In the genomic region with DNA sequence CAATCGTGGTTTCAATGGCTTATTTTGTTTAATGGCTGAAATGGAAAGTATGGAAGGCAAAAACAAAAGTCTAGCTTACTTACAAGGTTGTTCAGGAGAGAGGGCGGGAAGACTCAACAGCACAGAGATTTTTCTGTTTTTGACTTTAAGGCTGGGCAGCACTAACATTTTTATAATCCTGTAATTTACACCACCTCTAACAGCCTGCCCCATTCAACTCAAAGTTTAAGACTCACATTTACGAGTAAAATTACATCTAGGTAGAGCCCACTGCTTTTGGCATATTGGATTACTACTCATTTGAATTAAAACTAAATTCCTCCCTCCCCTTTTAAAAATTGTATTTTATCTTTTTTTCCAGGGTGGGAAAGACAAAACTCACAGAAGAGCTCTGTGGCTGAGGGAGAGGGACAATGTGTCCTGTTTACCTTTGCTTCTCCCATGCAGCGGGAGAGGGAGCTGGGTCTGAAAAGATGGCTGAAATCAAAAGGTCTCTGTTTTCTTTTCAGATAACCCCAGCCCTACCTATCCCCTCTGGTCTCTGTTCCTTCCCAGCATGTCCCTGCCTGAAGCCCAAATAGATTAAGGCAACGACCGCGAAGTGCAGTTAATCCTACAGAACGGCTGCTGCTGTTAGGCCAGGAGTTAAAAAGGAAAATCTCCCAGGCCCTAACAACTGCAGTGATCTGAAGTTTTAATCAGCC, we compare ENCODE assay signal across 1 cellular context.
TF ChIP-seq lines count a peak whose summit lies in the region.

No MANE protein-coding gene starts in this region.

TF ChIP-seq in SK-N-SH treated with all-trans-retinoic acid at 6 μM for 48 hours, 23 proteins besides CTCF, POLR2A, EP300 and RAD21:
- TF ChIP-seq, protein P1, sequence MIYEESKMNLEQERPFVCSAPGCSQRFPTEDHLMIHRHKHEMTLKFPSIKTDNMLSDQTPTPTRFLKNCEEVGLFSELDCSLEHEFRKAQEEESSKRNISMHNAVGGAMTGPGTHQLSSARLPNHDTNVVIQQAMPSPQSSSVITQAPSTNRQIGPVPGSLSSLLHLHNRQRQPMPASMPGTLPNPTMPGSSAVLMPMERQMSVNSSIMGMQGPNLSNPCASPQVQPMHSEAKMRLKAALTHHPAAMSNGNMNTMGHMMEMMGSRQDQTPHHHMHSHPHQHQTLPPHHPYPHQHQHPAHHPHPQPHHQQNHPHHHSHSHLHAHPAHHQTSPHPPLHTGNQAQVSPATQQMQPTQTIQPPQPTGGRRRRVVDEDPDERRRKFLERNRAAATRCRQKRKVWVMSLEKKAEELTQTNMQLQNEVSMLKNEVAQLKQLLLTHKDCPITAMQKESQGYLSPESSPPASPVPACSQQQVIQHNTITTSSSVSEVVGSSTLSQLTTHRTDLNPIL (CRISPR knock-in tag; IDR thresholded peaks at IDR 0.05; ENCODE audit: low read depth), result no peak
- TF ChIP-seq ZNF8 (CRISPR knock-in tag; IDR thresholded peaks at IDR 0.05) (no peak), ZNF70 (CRISPR knock-in tag; IDR thresholded peaks at IDR 0.05) (no peak), GLIS3 (CRISPR knock-in tag; IDR thresholded peaks at IDR 0.05) (no peak), RARB (CRISPR knock-in tag; IDR thresholded peaks at IDR 0.05) (no peak), PPARA (CRISPR knock-in tag; IDR thresholded peaks at IDR 0.05; ENCODE audit: borderline replicate concordance) (no peak), ISL1 (CRISPR knock-in tag; IDR thresholded peaks at IDR 0.05) (no peak), CSDC2 (CRISPR knock-in tag; IDR thresholded peaks at IDR 0.05) (no peak), SNAI2 (CRISPR knock-in tag; IDR thresholded peaks at IDR 0.05) (no peak), TOX (CRISPR knock-in tag; IDR thresholded peaks at IDR 0.05; ENCODE audit: borderline replicate concordance) (no peak), TCF4 (CRISPR knock-in tag; IDR thresholded peaks at IDR 0.05; ENCODE audit: borderline replicate concordance) (no peak), ZNF565 (CRISPR knock-in tag; conservative IDR thresholded peaks at IDR 0.05; ENCODE audit: low read depth) (no peak), ZFP3 (CRISPR knock-in tag; IDR thresholded peaks at IDR 0.05) (no peak), OSR1 (CRISPR knock-in tag; IDR thresholded peaks at IDR 0.05) (no peak), ESRRG (CRISPR knock-in tag; IDR thresholded peaks at IDR 0.05) (no peak), BACH2 (CRISPR knock-in tag; IDR thresholded peaks at IDR 0.05; ENCODE audit: borderline replicate concordance) (no peak)
- TF ChIP-seq, protein P2, sequence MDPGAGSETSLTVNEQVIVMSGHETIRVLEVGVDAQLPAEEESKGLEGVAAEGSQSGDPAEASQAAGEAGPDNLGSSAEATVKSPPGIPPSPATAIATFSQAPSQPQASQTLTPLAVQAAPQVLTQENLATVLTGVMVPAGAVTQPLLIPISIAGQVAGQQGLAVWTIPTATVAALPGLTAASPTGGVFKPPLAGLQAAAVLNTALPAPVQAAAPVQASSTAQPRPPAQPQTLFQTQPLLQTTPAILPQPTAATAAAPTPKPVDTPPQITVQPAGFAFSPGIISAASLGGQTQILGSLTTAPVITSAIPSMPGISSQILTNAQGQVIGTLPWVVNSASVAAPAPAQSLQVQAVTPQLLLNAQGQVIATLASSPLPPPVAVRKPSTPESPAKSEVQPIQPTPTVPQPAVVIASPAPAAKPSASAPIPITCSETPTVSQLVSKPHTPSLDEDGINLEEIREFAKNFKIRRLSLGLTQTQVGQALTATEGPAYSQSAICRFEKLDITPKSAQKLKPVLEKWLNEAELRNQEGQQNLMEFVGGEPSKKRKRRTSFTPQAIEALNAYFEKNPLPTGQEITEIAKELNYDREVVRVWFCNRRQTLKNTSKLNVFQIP (CRISPR knock-in tag; IDR thresholded peaks at IDR 0.05; ENCODE audit: borderline replicate concordance, low read depth), result no peak
- TF ChIP-seq, protein P3, sequence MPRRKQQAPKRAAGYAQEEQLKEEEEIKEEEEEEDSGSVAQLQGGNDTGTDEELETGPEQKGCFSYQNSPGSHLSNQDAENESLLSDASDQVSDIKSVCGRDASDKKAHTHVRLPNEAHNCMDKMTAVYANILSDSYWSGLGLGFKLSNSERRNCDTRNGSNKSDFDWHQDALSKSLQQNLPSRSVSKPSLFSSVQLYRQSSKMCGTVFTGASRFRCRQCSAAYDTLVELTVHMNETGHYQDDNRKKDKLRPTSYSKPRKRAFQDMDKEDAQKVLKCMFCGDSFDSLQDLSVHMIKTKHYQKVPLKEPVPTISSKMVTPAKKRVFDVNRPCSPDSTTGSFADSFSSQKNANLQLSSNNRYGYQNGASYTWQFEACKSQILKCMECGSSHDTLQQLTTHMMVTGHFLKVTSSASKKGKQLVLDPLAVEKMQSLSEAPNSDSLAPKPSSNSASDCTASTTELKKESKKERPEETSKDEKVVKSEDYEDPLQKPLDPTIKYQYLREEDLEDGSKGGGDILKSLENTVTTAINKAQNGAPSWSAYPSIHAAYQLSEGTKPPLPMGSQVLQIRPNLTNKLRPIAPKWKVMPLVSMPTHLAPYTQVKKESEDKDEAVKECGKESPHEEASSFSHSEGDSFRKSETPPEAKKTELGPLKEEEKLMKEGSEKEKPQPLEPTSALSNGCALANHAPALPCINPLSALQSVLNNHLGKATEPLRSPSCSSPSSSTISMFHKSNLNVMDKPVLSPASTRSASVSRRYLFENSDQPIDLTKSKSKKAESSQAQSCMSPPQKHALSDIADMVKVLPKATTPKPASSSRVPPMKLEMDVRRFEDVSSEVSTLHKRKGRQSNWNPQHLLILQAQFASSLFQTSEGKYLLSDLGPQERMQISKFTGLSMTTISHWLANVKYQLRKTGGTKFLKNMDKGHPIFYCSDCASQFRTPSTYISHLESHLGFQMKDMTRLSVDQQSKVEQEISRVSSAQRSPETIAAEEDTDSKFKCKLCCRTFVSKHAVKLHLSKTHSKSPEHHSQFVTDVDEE (CRISPR knock-in tag; IDR thresholded peaks at IDR 0.05), result no peak
- TF ChIP-seq, protein P4, sequence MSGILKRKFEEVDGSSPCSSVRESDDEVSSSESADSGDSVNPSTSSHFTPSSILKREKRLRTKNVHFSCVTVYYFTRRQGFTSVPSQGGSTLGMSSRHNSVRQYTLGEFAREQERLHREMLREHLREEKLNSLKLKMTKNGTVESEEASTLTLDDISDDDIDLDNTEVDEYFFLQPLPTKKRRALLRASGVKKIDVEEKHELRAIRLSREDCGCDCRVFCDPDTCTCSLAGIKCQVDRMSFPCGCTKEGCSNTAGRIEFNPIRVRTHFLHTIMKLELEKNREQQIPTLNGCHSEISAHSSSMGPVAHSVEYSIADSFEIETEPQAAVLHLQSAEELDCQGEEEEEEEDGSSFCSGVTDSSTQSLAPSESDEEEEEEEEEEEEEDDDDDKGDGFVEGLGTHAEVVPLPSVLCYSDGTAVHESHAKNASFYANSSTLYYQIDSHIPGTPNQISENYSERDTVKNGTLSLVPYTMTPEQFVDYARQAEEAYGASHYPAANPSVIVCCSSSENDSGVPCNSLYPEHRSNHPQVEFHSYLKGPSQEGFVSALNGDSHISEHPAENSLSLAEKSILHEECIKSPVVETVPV (CRISPR knock-in tag; IDR thresholded peaks at IDR 0.05), result no peak
- TF ChIP-seq, protein P5, sequence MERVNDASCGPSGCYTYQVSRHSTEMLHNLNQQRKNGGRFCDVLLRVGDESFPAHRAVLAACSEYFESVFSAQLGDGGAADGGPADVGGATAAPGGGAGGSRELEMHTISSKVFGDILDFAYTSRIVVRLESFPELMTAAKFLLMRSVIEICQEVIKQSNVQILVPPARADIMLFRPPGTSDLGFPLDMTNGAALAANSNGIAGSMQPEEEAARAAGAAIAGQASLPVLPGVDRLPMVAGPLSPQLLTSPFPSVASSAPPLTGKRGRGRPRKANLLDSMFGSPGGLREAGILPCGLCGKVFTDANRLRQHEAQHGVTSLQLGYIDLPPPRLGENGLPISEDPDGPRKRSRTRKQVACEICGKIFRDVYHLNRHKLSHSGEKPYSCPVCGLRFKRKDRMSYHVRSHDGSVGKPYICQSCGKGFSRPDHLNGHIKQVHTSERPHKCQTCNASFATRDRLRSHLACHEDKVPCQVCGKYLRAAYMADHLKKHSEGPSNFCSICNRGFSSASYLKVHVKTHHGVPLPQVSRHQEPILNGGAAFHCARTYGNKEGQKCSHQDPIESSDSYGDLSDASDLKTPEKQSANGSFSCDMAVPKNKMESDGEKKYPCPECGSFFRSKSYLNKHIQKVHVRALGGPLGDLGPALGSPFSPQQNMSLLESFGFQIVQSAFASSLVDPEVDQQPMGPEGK (CRISPR knock-in tag; IDR thresholded peaks at IDR 0.05; ENCODE audit: borderline replicate concordance), result no peak
TF ChIP-seq in SK-N-SH treated with all-trans-retinoic acid at 6 μM for 48 hours: peak in this region for 0.
